In the genomic region with DNA sequence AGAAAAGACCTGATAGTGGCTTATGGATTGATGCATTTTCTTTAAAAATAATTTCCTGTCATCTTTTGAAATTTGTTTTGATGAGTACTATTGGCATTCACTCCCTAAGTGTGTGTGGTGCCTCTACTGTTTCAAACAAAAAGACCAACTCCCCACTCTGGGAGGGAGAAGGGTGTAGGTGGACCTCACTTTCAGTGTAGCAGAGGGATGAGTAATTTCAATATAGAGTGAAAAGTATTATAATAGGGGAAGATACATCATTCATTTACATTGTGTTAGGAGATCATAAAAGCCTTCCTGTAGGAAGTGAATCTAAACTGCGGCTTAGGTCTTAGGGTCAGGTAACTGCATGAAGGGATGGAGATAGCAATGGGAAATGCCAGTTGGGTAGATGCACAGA, we compare ENCODE assay signal across 28 cellular contexts. TPM values are rescaled to one million over a fixed set of nuclear protein-coding genes. Genes with fewer than 3 reads are reported as not detected.
"Had no signal": no experiment of that assay in that cellular context is flagged by ENCODE, and none has a peak within 500 bp of the region (broad histone marks: within the 10 kb centered on the region; RNA-seq: fewer than 3 reads in every experiment).

No MANE protein-coding gene starts in this region.

- FAIRE-seq: endometrium, endothelial cell of umbilical vein had no signal

- DNase-seq: activated CD4-positive, alpha-beta T cell treated with anti-CD3 and anti-CD28 coated beads for 48 hours; activated CD4-positive, alpha-beta T cell treated with anti-CD3 and anti-CD28 coated beads, Interleukin-2, amount 50 U/mL, for 1 hour; activated CD4-positive, alpha-beta T cell treated with anti-CD3 and anti-CD28 coated beads, Interleukin-2, amount 50 U/mL, for 48 hours; activated CD4-positive, CD25-positive, alpha-beta regulatory T cell; activated CD4-positive, CD25-positive, alpha-beta regulatory T cell treated with anti-CD3 and anti-CD28 coated beads, Interleukin-2, amount 50 U/mL, for 72 hours; activated CD8-positive, alpha-beta memory T cell treated with anti-CD3 and anti-CD28 coated beads, Interleukin-2, amount 50 U/mL, for 48 hours; activated gamma-delta T cell; activated naive CD4-positive, alpha-beta T cell; activated naive CD4-positive, alpha-beta T cell treated with anti-CD3 and anti-CD28 coated beads, Interleukin-2, amount 10 ng/mL, durations not matched to agents 7 days and 5 days; activated T-cell treated with anti-CD3 and anti-CD28 coated beads for 4 hours; activated T-cell treated with anti-CD3 and anti-CD28 coated beads, Interleukin-2, amount 50 U/mL, for 4 hours; adrenal gland; amygdala; aorta; body of pancreas; caudate nucleus; cerebellar nuclear complex; colonic mucosa; effector CD8-positive, alpha-beta T cell; esophagus squamous epithelium; foreskin melanocyte; T-helper 2 cell had no signal

- H3K27ac ChIP-seq: adrenal gland, body of pancreas, colonic mucosa, epithelial cell of prostate, esophagus squamous epithelium, gastroesophageal sphincter had no signal

- H3K27me3 ChIP-seq: adrenal gland, body of pancreas, colonic mucosa, esophagus squamous epithelium, gastroesophageal sphincter had no signal

- H3K36me3 ChIP-seq: adrenal gland, colonic mucosa, esophagus squamous epithelium, gastroesophageal sphincter had no signal

- ATAC-seq: activated T-cell treated with anti-CD3 and anti-CD28 coated beads, Interleukin-2, amount 50 U/mL, for 4 hours; body of pancreas; gastroesophageal sphincter had no signal

- H3K27ac Mint-ChIP-seq: activated naive CD4-positive, alpha-beta T cell treated with anti-CD3 and anti-CD28 coated beads, Interleukin-2, amount 10 ng/mL, durations not matched to agents 7 days and 5 days; activated T-helper 1 cell treated with anti-CD3 and anti-CD28 coated beads, Interleukin-12 subunit alpha, Interleukin-12 subunit beta, Interleukin-2, Interleukin-4 antibody, amounts not matched to agents 30 ng/mL and 10 ng/mL and 1 ng/mL, durations not matched to agents 14 hours and 24 hours and 36 hours had no signal

- H3K4me3 Mint-ChIP-seq: activated naive CD4-positive, alpha-beta T cell treated with anti-CD3 and anti-CD28 coated beads, Interleukin-2, amount 10 ng/mL, durations not matched to agents 7 days and 5 days; activated T-cell treated with anti-CD3 and anti-CD28 coated beads, Interleukin-2, amount 50 U/mL, for 4 hours; activated T-helper 1 cell treated with anti-CD3 and anti-CD28 coated beads, Interleukin-12 subunit alpha, Interleukin-12 subunit beta, Interleukin-2, Interleukin-4 antibody, amounts not matched to agents 30 ng/mL and 10 ng/mL and 1 ng/mL, durations not matched to agents 14 hours and 24 hours and 36 hours had no signal

- H3K4me1 ChIP-seq: adrenal gland, body of pancreas, colonic mucosa, esophagus squamous epithelium, gastroesophageal sphincter had no signal

- H3K4me3 ChIP-seq: adrenal gland, body of pancreas, colonic mucosa, esophagus squamous epithelium, gastroesophageal sphincter had no signal

- H3K27me3 Mint-ChIP-seq: activated naive CD4-positive, alpha-beta T cell treated with anti-CD3 and anti-CD28 coated beads, Interleukin-2, amount 10 ng/mL, durations not matched to agents 7 days and 5 days had no signal

- H3K9me3 ChIP-seq: adrenal gland, body of pancreas, colonic mucosa, esophagus squamous epithelium had no signal

RNA-seq across cellular contexts. Expression of a gene that starts 46.4 kb away (rescaled TPM):
- total RNA-seq: dermis microvascular lymphatic vessel endothelial cell, endothelial cell of umbilical vein had no signal
- polyA plus RNA-seq: aorta, endothelial cell of umbilical vein had no signal
